ENCODE assay signal across 15 cellular contexts in the genomic region with DNA sequence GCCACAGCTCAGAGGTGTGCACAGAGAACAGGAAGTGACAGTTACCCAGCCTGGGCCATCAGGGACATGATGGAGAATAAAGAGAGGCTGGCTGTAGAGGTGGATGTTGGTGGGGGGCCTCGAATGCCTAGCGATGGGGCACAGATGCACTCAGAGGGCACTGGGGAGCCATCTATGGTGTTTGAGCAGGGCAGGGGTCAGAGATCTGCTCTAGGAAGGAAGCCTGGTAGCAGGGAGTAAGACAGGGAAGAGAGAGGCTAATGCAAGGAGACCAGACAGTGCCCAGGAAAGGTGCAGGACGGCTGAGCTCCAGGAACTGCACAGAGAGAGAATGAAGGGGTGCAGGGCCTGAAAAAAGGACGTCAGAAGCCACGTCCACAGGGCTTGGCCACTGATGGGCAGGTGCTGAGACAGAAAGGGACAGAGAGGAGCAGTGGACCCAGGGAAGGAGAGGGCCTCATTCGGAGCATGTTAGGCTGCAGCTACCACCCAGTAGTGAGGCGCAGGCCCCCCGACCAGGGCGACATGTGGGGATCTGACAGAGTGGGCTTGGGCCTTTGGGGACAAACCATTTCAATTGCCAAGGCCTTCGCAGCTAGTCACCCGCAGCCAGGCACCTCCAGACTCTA.
"Had no signal": no experiment of that assay in that cellular context is flagged by ENCODE, and none has a peak within 500 bp of the region (broad histone marks: within the 10 kb centered on the region; RNA-seq: fewer than 3 reads in every experiment).

No MANE protein-coding gene starts in this region.

- H3K27me3 ChIP-seq: hepatocyte had no signal

- H3K4me2 ChIP-seq: hepatocyte had no signal

- H3K9me3 Mint-ChIP-seq: activated T-helper 2 cell treated with anti-CD3 and anti-CD28 coated beads, Interferon-gamma antibody, Interleukin-2, Interleukin-4, amounts not matched to agents 10 μg/mL and 5 μg/mL and 100 μg/mL, durations not matched to agents 14 hours and 24 hours and 36 hours; brain; type B pancreatic cell had no signal

- H3K4me3 ChIP-seq: hepatocyte, skin epidermis had no signal

- H3K4me3 Mint-ChIP-seq: brain, T-helper 17 cell, type B pancreatic cell had no signal

- H3K36me3 Mint-ChIP-seq: brain, type B pancreatic cell had no signal

- H3K27ac Mint-ChIP-seq: activated T-helper 2 cell treated with anti-CD3 and anti-CD28 coated beads, Interferon-gamma antibody, Interleukin-2, Interleukin-4, amounts not matched to agents 10 μg/mL and 5 μg/mL and 100 μg/mL, durations not matched to agents 14 hours and 24 hours and 36 hours; T-helper 17 cell; type B pancreatic cell had no signal

- H3K27me3 Mint-ChIP-seq: T-helper 17 cell had no signal

- H3K27ac ChIP-seq: hepatocyte, skin epidermis had no signal

- DNase-seq: activated CD4-positive, CD25-positive, alpha-beta regulatory T cell; activated CD8-positive, alpha-beta memory T cell treated with anti-CD3 and anti-CD28 coated beads, Interleukin-2, amount 50 U/mL, for 48 hours; activated naive CD4-positive, alpha-beta T cell treated with anti-CD3 and anti-CD28 coated beads, Interleukin-2, amount 50 U/mL, for 16 hours; amygdala; dermis blood vessel endothelial cell; erythroblast; kidney; retina; T-helper 17 cell had no signal

- ATAC-seq: SK-N-SH treated with all-trans-retinoic acid at 6 μM for 48 hours, T-helper 17 cell had no signal
